ENCODE assay signal across 19 cellular contexts in the genomic region with DNA sequence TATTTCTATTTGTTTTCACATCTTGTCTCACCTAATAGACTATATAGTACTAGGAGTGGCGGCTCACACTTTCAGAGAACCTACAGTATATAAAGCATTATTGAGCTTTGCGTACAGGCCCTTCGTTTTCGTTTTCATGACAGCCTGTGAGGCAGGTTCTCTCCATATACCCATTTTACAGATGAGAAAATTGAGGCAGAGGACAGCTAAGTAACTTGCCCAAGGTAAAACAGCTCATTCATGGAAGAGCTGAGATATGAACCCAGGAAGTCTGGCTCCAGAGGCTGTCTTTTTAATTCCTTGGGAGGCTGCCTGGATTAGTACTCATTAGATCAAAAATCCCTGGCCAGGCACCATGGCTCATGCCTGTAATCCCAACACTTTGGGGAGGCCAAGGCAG. TPM values are rescaled to one million over a fixed set of nuclear protein-coding genes. Genes with fewer than 3 reads are reported as not detected.
DNase-seq lines count a peak whose midpoint lies in the region; ATAC-seq and TF ChIP-seq lines count a peak whose summit lies in the region.
"Had no signal": no experiment of that assay in that cellular context is flagged by ENCODE, and none has a peak within 500 bp of the region (broad histone marks: within the 10 kb centered on the region; RNA-seq: fewer than 3 reads in every experiment).

No MANE protein-coding gene starts in this region.

- POLR2A ChIA-PET in activated naive CD8-positive, alpha-beta T cell treated with anti-CD3 and anti-CD28 coated beads, Interleukin-2, amount 10 ng/mL, durations not matched to agents 7 days and 5 days (lab: Charles Lee), result no interaction called here

- no peak overlapping the region for H3K27ac ChIP-seq in WERI-Rb-1
- H3K27ac ChIP-seq: 22Rv1, KMS-11 had no signal

- peak overlapping the region; percentile 67 for H3K4me3 Mint-ChIP-seq in T-helper 1 cell treated with Interleukin-12 subunit alpha and Interleukin-12 subunit beta and Interleukin-4 antibody, amounts not matched to agents 30 μg/mL and 1 μg/mL, for 36 hours
- no peak overlapping the region for H3K4me3 Mint-ChIP-seq in activated naive CD8-positive, alpha-beta T cell
- H3K4me3 Mint-ChIP-seq in activated naive CD8-positive, alpha-beta T cell treated with anti-CD3 and anti-CD28 coated beads for 36 hours, result no peak overlapping the region
- peak overlapping the region; percentile 62 for H3K4me3 Mint-ChIP-seq in activated naive CD8-positive, alpha-beta T cell treated with anti-CD3 and anti-CD28 coated beads, Interleukin-2, amount 10 ng/mL, durations not matched to agents 7 days and 5 days
- H3K4me3 Mint-ChIP-seq in stimulated activated effector memory CD8-positive, alpha-beta T cell treated with anti-CD3 and anti-CD28 coated beads, Interleukin-12 subunit alpha, Interleukin-12 subunit beta, amount 100 ng/mL, for 72 hours, result no peak overlapping the region

- no peaks in the 10 kb centered on the region for H3K27me3 ChIP-seq in WERI-Rb-1 (ENCODE audit: insufficient read depth, low read depth, severe bottlenecking)

- no peaks in the 10 kb centered on the region for H3K36me3 ChIP-seq in WERI-Rb-1

- H3K9me3 Mint-ChIP-seq in T-helper 1 cell treated with Interleukin-12 subunit alpha and Interleukin-12 subunit beta and Interleukin-4 antibody, amounts not matched to agents 30 μg/mL and 1 μg/mL, for 36 hours, result no peaks in the 10 kb centered on the region
- H3K9me3 Mint-ChIP-seq in activated naive CD8-positive, alpha-beta T cell (ENCODE audit: low read depth), result no peaks in the 10 kb centered on the region
- no peaks in the 10 kb centered on the region for H3K9me3 Mint-ChIP-seq in activated naive CD8-positive, alpha-beta T cell treated with anti-CD3 and anti-CD28 coated beads for 36 hours
- H3K9me3 Mint-ChIP-seq in activated naive CD8-positive, alpha-beta T cell treated with anti-CD3 and anti-CD28 coated beads, Interleukin-2, amount 10 ng/mL, durations not matched to agents 7 days and 5 days, result no peaks in the 10 kb centered on the region
- no peaks in the 10 kb centered on the region for H3K9me3 Mint-ChIP-seq in stimulated activated effector memory CD8-positive, alpha-beta T cell treated with anti-CD3 and anti-CD28 coated beads, Interleukin-12 subunit alpha, Interleukin-12 subunit beta, amount 100 ng/mL, for 72 hours

- H3K27me3 Mint-ChIP-seq in T-helper 1 cell treated with Interleukin-12 subunit alpha and Interleukin-12 subunit beta and Interleukin-4 antibody, amounts not matched to agents 30 μg/mL and 1 μg/mL, for 36 hours (ENCODE audit: low read depth), result no peaks in the 10 kb centered on the region
- no peaks in the 10 kb centered on the region for H3K27me3 Mint-ChIP-seq in activated naive CD8-positive, alpha-beta T cell
- H3K27me3 Mint-ChIP-seq in activated naive CD8-positive, alpha-beta T cell treated with anti-CD3 and anti-CD28 coated beads for 36 hours, result no peaks in the 10 kb centered on the region
- H3K27me3 Mint-ChIP-seq in activated naive CD8-positive, alpha-beta T cell treated with anti-CD3 and anti-CD28 coated beads, Interleukin-2, amount 10 ng/mL, durations not matched to agents 7 days and 5 days, result peaks cover 2% of the 10 kb centered on the region

- H3K27ac Mint-ChIP-seq in T-helper 1 cell treated with Interleukin-12 subunit alpha and Interleukin-12 subunit beta and Interleukin-4 antibody, amounts not matched to agents 30 μg/mL and 1 μg/mL, for 36 hours, result peak overlapping the region; percentile 78
- peak overlapping the region; percentile 73 for H3K27ac Mint-ChIP-seq in activated naive CD8-positive, alpha-beta T cell
- H3K27ac Mint-ChIP-seq in activated naive CD8-positive, alpha-beta T cell treated with anti-CD3 and anti-CD28 coated beads for 36 hours, result no peak overlapping the region
- peak overlapping the region; percentile 82 for H3K27ac Mint-ChIP-seq in activated naive CD8-positive, alpha-beta T cell treated with anti-CD3 and anti-CD28 coated beads, Interleukin-2, amount 10 ng/mL, durations not matched to agents 7 days and 5 days
- peak overlapping the region; percentile 44 for H3K27ac Mint-ChIP-seq in stimulated activated effector memory CD8-positive, alpha-beta T cell treated with anti-CD3 and anti-CD28 coated beads, Interleukin-12 subunit alpha, Interleukin-12 subunit beta, amount 100 ng/mL, for 72 hours

- peaks cover 3% of the 10 kb centered on the region for H3K36me3 Mint-ChIP-seq in T-helper 1 cell treated with Interleukin-12 subunit alpha and Interleukin-12 subunit beta and Interleukin-4 antibody, amounts not matched to agents 30 μg/mL and 1 μg/mL, for 36 hours (ENCODE audit: low read depth)
- no peaks in the 10 kb centered on the region for H3K36me3 Mint-ChIP-seq in activated naive CD8-positive, alpha-beta T cell
- no peaks in the 10 kb centered on the region for H3K36me3 Mint-ChIP-seq in activated naive CD8-positive, alpha-beta T cell treated with anti-CD3 and anti-CD28 coated beads for 36 hours
- H3K36me3 Mint-ChIP-seq in activated naive CD8-positive, alpha-beta T cell treated with anti-CD3 and anti-CD28 coated beads, Interleukin-2, amount 10 ng/mL, durations not matched to agents 7 days and 5 days, result peaks cover 1% of the 10 kb centered on the region
- peaks cover 6% of the 10 kb centered on the region for H3K36me3 Mint-ChIP-seq in stimulated activated effector memory CD8-positive, alpha-beta T cell treated with anti-CD3 and anti-CD28 coated beads, Interleukin-12 subunit alpha, Interleukin-12 subunit beta, amount 100 ng/mL, for 72 hours

- ATAC-seq in activated naive CD8-positive, alpha-beta T cell treated with anti-CD3 and anti-CD28 coated beads, Interleukin-2, amount 10 ng/mL, durations not matched to agents 7 days and 5 days (ENCODE audit: low read depth), result no peak
- ATAC-seq in stimulated activated effector memory CD8-positive, alpha-beta T cell treated with anti-CD3 and anti-CD28 coated beads, Interleukin-12 subunit alpha, Interleukin-12 subunit beta, amount 100 ng/mL, for 72 hours, result no peak
- ATAC-seq: PC-3 had no signal

- H3K9me3 ChIP-seq in WERI-Rb-1 (ENCODE audit: severe bottlenecking), result no peaks in the 10 kb centered on the region

- peaks cover 8% of the 10 kb centered on the region for H3K4me1 Mint-ChIP-seq in T-helper 1 cell treated with Interleukin-12 subunit alpha and Interleukin-12 subunit beta and Interleukin-4 antibody, amounts not matched to agents 30 μg/mL and 1 μg/mL, for 36 hours (ENCODE audit: low read depth)
- peaks cover 14% of the 10 kb centered on the region for H3K4me1 Mint-ChIP-seq in activated naive CD8-positive, alpha-beta T cell (ENCODE audit: low read depth)
- peaks cover 6% of the 10 kb centered on the region for H3K4me1 Mint-ChIP-seq in activated naive CD8-positive, alpha-beta T cell treated with anti-CD3 and anti-CD28 coated beads for 36 hours
- peaks cover 14% of the 10 kb centered on the region for H3K4me1 Mint-ChIP-seq in activated naive CD8-positive, alpha-beta T cell treated with anti-CD3 and anti-CD28 coated beads, Interleukin-2, amount 10 ng/mL, durations not matched to agents 7 days and 5 days
- H3K4me1 Mint-ChIP-seq in stimulated activated effector memory CD8-positive, alpha-beta T cell treated with anti-CD3 and anti-CD28 coated beads, Interleukin-12 subunit alpha, Interleukin-12 subunit beta, amount 100 ng/mL, for 72 hours, result peaks cover 7% of the 10 kb centered on the region

- DNase-seq in T-helper 1 cell, result no peak
- no peak for DNase-seq in activated naive CD8-positive, alpha-beta T cell treated with anti-CD3 and anti-CD28 coated beads for 36 hours
- DNase-seq in activated naive CD8-positive, alpha-beta T cell treated with anti-CD3 and anti-CD28 coated beads, Interleukin-2, amount 10 ng/mL, durations not matched to agents 7 days and 5 days, result no peak
- DNase-seq in stimulated activated effector memory CD8-positive, alpha-beta T cell treated with anti-CD3 and anti-CD28 coated beads, Interleukin-12 subunit alpha, Interleukin-12 subunit beta, amount 100 ng/mL, for 72 hours (ENCODE audit: low spot score in 2 of 2), result no peak
- DNase-seq in WERI-Rb-1, result no peak
- no peak for DNase-seq in NCI-H524 treated with DMSO at 0.1 percent for 48 hours (lab: John Stamatoyannopoulos, UW)
- DNase-seq: DMS79 treated with DMSO at 0.1 percent for 48 hours, GOT3, NCI-H1417 treated with DMSO at 0.1 percent for 48 hours, NCI-H187 treated with DMSO at 0.1 percent for 48 hours, NCI-H226, NCI-H524, PC-3, RPMI8226, SHP77 treated with DMSO at 0.1 percent for 48 hours had no signal

- no peak overlapping the region for H3K4me3 ChIP-seq in WERI-Rb-1 (ENCODE audit: low read depth, low read length)

- no peak for TF ChIP-seq CTCF in WERI-Rb-1 (IDR thresholded peaks at IDR 0.05; ENCODE audit: low read depth, low read length)

RNA-seq across cellular contexts. Expression of a gene that starts 28.9 kb away (rescaled TPM):
- 1 to 10 TPM; 8.0 to 8.4 TPM for total RNA-seq in activated naive CD8-positive, alpha-beta T cell treated with anti-CD3 and anti-CD28 coated beads for 36 hours
- total RNA-seq in activated naive CD8-positive, alpha-beta T cell treated with anti-CD3 and anti-CD28 coated beads, Interleukin-2, amount 10 ng/mL, durations not matched to agents 7 days and 5 days, result 1 to 10 TPM; 6.3 to 7.0 TPM

RNA-seq across cellular contexts. Expression of a gene that starts 29.2 kb away (rescaled TPM):
- total RNA-seq in activated naive CD8-positive, alpha-beta T cell treated with anti-CD3 and anti-CD28 coated beads for 36 hours, result 10 to 100 TPM; 13.6 to 14.1 TPM
- 10 to 100 TPM; 21.0 to 27.2 TPM for total RNA-seq in activated naive CD8-positive, alpha-beta T cell treated with anti-CD3 and anti-CD28 coated beads, Interleukin-2, amount 10 ng/mL, durations not matched to agents 7 days and 5 days

Comparison
In these comparisons a context has a peak if more than half of its experiments do, and no peak if none do; other contexts are left out.
1. H3K4me3 Mint-ChIP-seq: peak in T-helper 1 cell treated with Interleukin-12 subunit alpha and Interleukin-12 subunit beta and Interleukin-4 antibody, amounts not matched to agents 30 μg/mL and 1 μg/mL, for 36 hours (single experiment) and activated naive CD8-positive, alpha-beta T cell treated with anti-CD3 and anti-CD28 coated beads, Interleukin-2, amount 10 ng/mL, durations not matched to agents 7 days and 5 days (single experiment); none in activated naive CD8-positive, alpha-beta T cell (single experiment), activated naive CD8-positive, alpha-beta T cell treated with anti-CD3 and anti-CD28 coated beads for 36 hours (single experiment) and stimulated activated effector memory CD8-positive, alpha-beta T cell treated with anti-CD3 and anti-CD28 coated beads, Interleukin-12 subunit alpha, Interleukin-12 subunit beta, amount 100 ng/mL, for 72 hours (single experiment).